8 cellular contexts compared by ENCODE assay signal in the genomic region with DNA sequence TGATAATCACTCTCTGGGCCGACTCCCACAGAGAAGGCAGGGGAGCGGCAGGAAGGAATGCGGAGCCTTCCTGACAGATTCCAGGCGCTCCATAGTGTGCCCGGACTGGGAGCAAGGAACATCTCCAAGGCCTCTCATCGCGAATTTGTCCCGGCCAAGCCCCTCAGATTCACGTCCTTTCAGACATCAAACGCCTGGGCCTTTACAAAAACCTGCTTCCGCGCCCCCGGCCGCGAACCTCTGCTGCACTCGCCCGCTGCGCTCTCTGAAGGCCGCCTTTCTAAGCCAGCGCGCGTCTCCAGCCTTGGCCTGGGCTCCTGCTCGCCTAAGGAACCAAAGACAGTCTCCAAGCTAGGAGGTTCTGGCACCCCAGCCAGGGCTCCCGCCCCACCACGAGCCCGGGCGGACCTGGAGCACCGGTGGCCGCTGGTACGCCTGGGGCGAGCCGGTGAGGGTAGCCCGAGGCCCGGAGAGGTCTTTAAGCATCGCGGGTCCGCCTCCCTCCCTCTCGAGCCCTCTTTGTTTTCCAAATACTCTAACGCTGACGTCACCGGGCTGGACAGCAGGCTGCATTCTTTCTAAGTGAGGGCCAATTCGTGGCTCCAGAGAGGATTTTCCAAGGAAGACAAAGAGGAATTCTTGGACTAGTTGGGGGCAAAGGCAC. TPM values are rescaled to one million over a fixed set of nuclear protein-coding genes. Genes with fewer than 3 reads are reported as not detected.
A peak's percentile ranks its signal among the peaks of the same experiment; 100 is the strongest.
DNase-seq lines count a peak whose midpoint lies in the region; ATAC-seq, FAIRE-seq and TF ChIP-seq lines count a peak whose summit lies in the region.

No MANE protein-coding gene starts in this region.

- ATAC-seq in sciatic nerve (peak; percentile 84), HG02798 (IDR thresholded peaks at IDR 0.05; ENCODE audit: poor library complexity, unreplicated experiment) (no peak), HG03565 (IDR thresholded peaks at IDR 0.05; ENCODE audit: unreplicated experiment) (no peak)

- DNase-seq in DMS79 (lab: John Stamatoyannopoulos, UW): peak; percentile 28
- DNase-seq in NCI-H2227 (lab: John Stamatoyannopoulos, UW; ENCODE audit: unreplicated experiment): peak; percentile 59
- DNase-seq in bronchial epithelial cell (ENCODE audit: low read depth): peak; percentile 77
- peak; percentile 92 for DNase-seq in sciatic nerve (ENCODE audit: low spot score)
- no peak for DNase-seq in HUDEP-2 (lab: John Stamatoyannopoulos, UW; ENCODE audit: unreplicated experiment in 76 of 76)

- peaks cover 25% of the 10 kb centered on the region for H3K36me3 ChIP-seq in bronchial epithelial cell (ENCODE audit: control insufficient read depth, insufficient read depth, low read length)

- peak overlapping the region; percentile 80 for H3K4me3 ChIP-seq in bronchial epithelial cell (ENCODE audit: low read depth, low read length)
- H3K4me3 ChIP-seq in iPS-18c (ENCODE audit: insufficient read depth, low read depth, low read length): peak overlapping the region; percentile 97

- no peaks in the 10 kb centered on the region for H3K9me3 ChIP-seq in iPS-18c (ENCODE audit: control insufficient read depth, insufficient read depth, low read length)

- no peak for FAIRE-seq in bronchial epithelial cell (lab: Jason Lieb, UNC)

- H3K27me3 ChIP-seq in bronchial epithelial cell (ENCODE audit: control insufficient read depth, insufficient read depth, low read length): no peaks in the 10 kb centered on the region

- intact Hi-C loops in sciatic nerve (cut with DNase I): loop anchor here (5.0 to 10.0 kb wide), 3 partner anchors 61 to 101 kb away; no protein-coding TSS in a partner anchor

- no peak for TF ChIP-seq CTCF in bronchial epithelial cell (IDR thresholded peaks at IDR 0.05; ENCODE audit: insufficient read depth, low read length, severe bottlenecking)

RNA-seq across cellular contexts. Expression of gene AMOTL2, which starts 0.8 kb away (rescaled TPM):
- total RNA-seq in bronchial epithelial cell (54.2 and 89.9 TPM in 2 replicates), sciatic nerve (158 TPM)

Comparison
In these comparisons a context has a peak if more than half of its experiments do, and no peak if none do; other contexts are left out.
1. DNase-seq: peak in DMS79 (single experiment), NCI-H2227 (single experiment), bronchial epithelial cell (single experiment) and sciatic nerve (single experiment); none in HUDEP-2 (0 of 76).